In the genomic region with DNA sequence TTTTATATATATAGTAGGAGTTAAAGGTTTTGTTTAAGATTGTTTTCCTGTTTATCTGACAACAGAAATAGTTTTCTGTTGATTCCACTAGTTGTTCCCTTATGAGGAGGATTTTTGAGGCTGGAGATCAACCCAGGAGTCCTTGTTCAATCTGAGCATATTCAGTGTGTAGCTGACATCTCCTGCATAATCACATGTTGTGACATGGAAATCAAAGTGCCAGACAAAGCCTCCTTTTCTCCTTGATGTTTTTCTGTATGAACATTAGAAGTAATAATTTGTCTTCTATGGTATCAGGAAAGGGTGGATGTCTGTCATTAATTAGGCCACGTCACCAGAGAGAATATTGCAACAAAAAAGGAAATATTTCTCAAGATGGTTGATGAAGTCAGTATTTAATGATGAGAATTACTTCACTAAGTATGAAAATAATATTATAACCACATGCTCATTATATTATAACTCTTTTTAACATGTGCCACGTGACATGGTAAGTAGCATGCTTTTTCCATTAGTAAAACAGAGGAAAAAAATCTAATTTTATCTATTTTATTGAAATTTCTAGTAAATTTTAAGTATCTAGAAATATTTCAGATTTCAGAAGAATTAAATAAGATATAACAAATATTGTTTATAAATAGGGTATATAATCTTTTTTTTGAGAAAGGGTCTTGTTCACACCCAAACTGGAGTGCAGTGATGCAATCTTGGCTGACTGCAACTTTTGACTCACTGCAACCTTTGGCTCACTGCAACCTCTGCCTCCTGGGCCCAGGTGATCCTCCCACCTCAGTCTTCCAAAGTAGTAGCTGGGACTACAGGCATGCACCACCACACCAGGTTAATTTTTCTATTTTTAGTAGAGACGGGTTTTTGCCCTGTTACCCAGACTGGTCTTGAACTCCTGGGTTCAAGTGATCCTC, we compare ENCODE assay signal across 17 cellular contexts.
"Had no signal": no experiment of that assay in that cellular context is flagged by ENCODE, and none has a peak within 500 bp of the region (broad histone marks: within the 10 kb centered on the region; RNA-seq: fewer than 3 reads in every experiment).

No MANE protein-coding gene starts in this region.

- DNase-seq: activated CD4-positive, alpha-beta T cell treated with anti-CD3 and anti-CD28 coated beads for 48 hours; activated CD8-positive, alpha-beta T cell treated with anti-CD3 and anti-CD28 coated beads for 36 hours; activated effector memory CD4-positive, alpha-beta T cell treated with anti-CD3 and anti-CD28 coated beads, Interleukin-2, amount 50 U/mL, for 16 hours; activated T-cell treated with anti-CD3 and anti-CD28 coated beads, Interleukin-2, amount 50 U/mL, for 4 hours; adrenal gland; central memory CD4-positive, alpha-beta T cell; colonic mucosa; left cardiac atrium; naive B cell; ovary; sigmoid colon; stimulated activated CD4-positive, alpha-beta T cell treated with anti-CD3 and anti-CD28 coated beads, Interleukin-12 subunit alpha, Interleukin-12 subunit beta, amount 100 ng/mL, for 4 hours; stimulated activated CD4-positive, alpha-beta T cell treated with anti-CD3 and anti-CD28 coated beads, Interleukin-2, amount 100 ng/mL, for 24 hours; stomach had no signal

- H3K36me3 ChIP-seq: adrenal gland, colonic mucosa, ovary, sigmoid colon, stomach, thoracic aorta had no signal

- H3K36me3 Mint-ChIP-seq: activated naive CD4-positive, alpha-beta T cell treated with anti-CD3 and anti-CD28 coated beads, Interleukin-2, amount 50 U/mL, for 24 hours; naive B cell had no signal

- H3K27ac ChIP-seq: adrenal gland, colonic mucosa, ovary, stomach had no signal

- H3K9me3 ChIP-seq: adrenal gland, colonic mucosa, ovary, sigmoid colon, stomach, thoracic aorta had no signal

- H3K27ac Mint-ChIP-seq: activated CD8-positive, alpha-beta T cell treated with anti-CD3 and anti-CD28 coated beads for 36 hours; activated naive CD4-positive, alpha-beta T cell treated with anti-CD3 and anti-CD28 coated beads, Interleukin-2, amount 50 U/mL, for 24 hours; naive B cell; T-helper 1 cell treated with Interleukin-12 subunit alpha and Interleukin-12 subunit beta and Interleukin-4 antibody, amounts not matched to agents 30 μg/mL and 1 μg/mL, for 36 hours had no signal

- H3K9me3 Mint-ChIP-seq: activated CD8-positive, alpha-beta T cell treated with anti-CD3 and anti-CD28 coated beads for 36 hours; activated naive CD4-positive, alpha-beta T cell treated with anti-CD3 and anti-CD28 coated beads, Interleukin-2, amount 50 U/mL, for 24 hours; activated T-cell treated with anti-CD3 and anti-CD28 coated beads, Interleukin-2, amount 50 U/mL, for 4 hours; T-helper 1 cell treated with Interleukin-12 subunit alpha and Interleukin-12 subunit beta and Interleukin-4 antibody, amounts not matched to agents 30 μg/mL and 1 μg/mL, for 36 hours had no signal

- H3K27me3 ChIP-seq: adrenal gland, colonic mucosa, ovary, sigmoid colon, stomach had no signal

- H3K4me1 ChIP-seq: adrenal gland, colonic mucosa had no signal

- H3K27me3 Mint-ChIP-seq: activated naive CD4-positive, alpha-beta T cell treated with anti-CD3 and anti-CD28 coated beads, Interleukin-2, amount 50 U/mL, for 24 hours had no signal

- H3K4me3 ChIP-seq: adrenal gland, colonic mucosa, ovary, sigmoid colon, stomach, thoracic aorta had no signal

- H3K4me3 Mint-ChIP-seq: activated CD8-positive, alpha-beta T cell treated with anti-CD3 and anti-CD28 coated beads for 36 hours; activated naive CD4-positive, alpha-beta T cell treated with anti-CD3 and anti-CD28 coated beads, Interleukin-2, amount 50 U/mL, for 24 hours; activated T-cell treated with anti-CD3 and anti-CD28 coated beads, Interleukin-2, amount 50 U/mL, for 4 hours; naive B cell; T-helper 1 cell treated with Interleukin-12 subunit alpha and Interleukin-12 subunit beta and Interleukin-4 antibody, amounts not matched to agents 30 μg/mL and 1 μg/mL, for 36 hours had no signal

- ATAC-seq: activated CD8-positive, alpha-beta T cell treated with anti-CD3 and anti-CD28 coated beads for 36 hours; activated T-cell treated with anti-CD3 and anti-CD28 coated beads, Interleukin-2, amount 50 U/mL, for 4 hours; left cardiac atrium had no signal

- H3K4me1 Mint-ChIP-seq: activated naive CD4-positive, alpha-beta T cell treated with anti-CD3 and anti-CD28 coated beads, Interleukin-2, amount 50 U/mL, for 24 hours; naive B cell had no signal
